17 cellular contexts compared by ENCODE assay signal in the genomic region with DNA sequence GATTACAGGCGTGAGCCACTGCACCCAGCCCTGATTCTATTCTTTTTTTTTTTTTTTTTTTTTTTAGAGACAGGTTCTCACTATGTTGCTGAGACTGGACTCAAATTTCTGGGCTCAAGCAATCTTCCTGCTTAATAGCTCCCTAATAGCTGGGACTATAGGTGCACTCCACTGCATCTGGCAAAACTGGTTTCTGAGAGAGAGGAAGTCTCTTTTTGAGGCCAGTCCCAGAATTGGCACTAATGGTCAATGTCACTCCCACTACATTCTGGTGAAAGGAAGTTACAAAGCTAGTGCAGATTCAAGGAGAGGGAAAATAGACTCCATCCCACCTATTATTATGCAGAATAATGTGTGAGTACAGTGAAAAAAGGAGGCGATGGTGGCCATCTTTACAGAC. TPM values are rescaled to one million over a fixed set of nuclear protein-coding genes. Genes with fewer than 3 reads are reported as not detected.
A peak's percentile ranks its signal among the peaks of the same experiment; 100 is the strongest.
DNase-seq lines count a peak whose midpoint lies in the region; ATAC-seq and TF ChIP-seq lines count a peak whose summit lies in the region.
"Had no signal": no experiment of that assay in that cellular context is flagged by ENCODE, and none has a peak within 500 bp of the region (broad histone marks: within the 10 kb centered on the region; RNA-seq: fewer than 3 reads in every experiment).

No MANE protein-coding gene starts in this region.

- no peaks in the 10 kb centered on the region for H3K36me3 ChIP-seq in upper lobe of right lung

- H3K27ac ChIP-seq in upper lobe of right lung: no peak overlapping the region

- H3K4me1 ChIP-seq in upper lobe of right lung: peaks cover 33% of the 10 kb centered on the region

- H3K27ac Mint-ChIP-seq in dendritic cell treated with granulocyte-macrophage colony-stimulating factor and Interleukin-4, amounts not matched to agents 40 ng/mL and 50 ng/mL, for 4 days: peak overlapping the region; percentile 51
- H3K27ac Mint-ChIP-seq: HFFc6 had no signal

- H3K4me1 Mint-ChIP-seq in dendritic cell treated with granulocyte-macrophage colony-stimulating factor and Interleukin-4, amounts not matched to agents 40 ng/mL and 50 ng/mL, for 4 days (ENCODE audit: low read depth): peaks cover 37% of the 10 kb centered on the region

- peak; percentile 73 for ATAC-seq in upper lobe of right lung
- ATAC-seq: HepG2 had no signal

- no peak overlapping the region for H3K4me3 ChIP-seq in upper lobe of right lung

- DNase-seq in NCI-H748 (lab: John Stamatoyannopoulos, UW; ENCODE audit: unreplicated experiment): peak; percentile 1
- no peak for DNase-seq in NCI-H748 treated with DMSO at 0.1 percent for 48 hours (lab: John Stamatoyannopoulos, UW)
- DNase-seq in MV-4-11 (lab: John Stamatoyannopoulos, UW): peak; percentile 4
- no peak for DNase-seq in upper lobe of right lung
- no peak for DNase-seq in NCI-H1092 (lab: John Stamatoyannopoulos, UW)
- no peak for DNase-seq in COLO829 (ENCODE audit: low spot score)
- DNase-seq in C1 segment of cervical spinal cord (lab: John Stamatoyannopoulos, UW): no peak
- DNase-seq: CD4-positive, alpha-beta T cell; HFFc6; Karpas-422; NCI-H1436; NCI-H2081 treated with DMSO at 0.1 percent for 48 hours; NCI-H345; NCI-H69; SHP77 treated with DMSO at 0.1 percent for 48 hours had no signal

- no peak overlapping the region for H3K4me3 Mint-ChIP-seq in dendritic cell treated with granulocyte-macrophage colony-stimulating factor and Interleukin-4, amounts not matched to agents 40 ng/mL and 50 ng/mL, for 4 days
- H3K4me3 Mint-ChIP-seq: CD4-positive, alpha-beta T cell; HFFc6 had no signal

- no peaks in the 10 kb centered on the region for H3K27me3 ChIP-seq in upper lobe of right lung

- intact Hi-C loops in dendritic cell treated with granulocyte-macrophage colony-stimulating factor and Interleukin-4, amounts not matched to agents 40 ng/mL and 50 ng/mL, for 4 days (cut with micrococcal nuclease): loop anchor here (10.0 kb wide), 2 partner anchors 106 to 376 kb away; no protein-coding TSS in a partner anchor
- intact Hi-C loops in upper lobe of right lung (cut with DNase I): no loop called here

- no peaks in the 10 kb centered on the region for H3K27me3 Mint-ChIP-seq in dendritic cell treated with granulocyte-macrophage colony-stimulating factor and Interleukin-4, amounts not matched to agents 40 ng/mL and 50 ng/mL, for 4 days
- H3K27me3 Mint-ChIP-seq: CD4-positive, alpha-beta T cell had no signal

- no peak for TF ChIP-seq CTCF in upper lobe of right lung (IDR thresholded peaks at IDR 0.05)

- H3K9me3 ChIP-seq in upper lobe of right lung: no peaks in the 10 kb centered on the region

- no peaks in the 10 kb centered on the region for H3K9me3 Mint-ChIP-seq in dendritic cell treated with granulocyte-macrophage colony-stimulating factor and Interleukin-4, amounts not matched to agents 40 ng/mL and 50 ng/mL, for 4 days
- H3K9me3 Mint-ChIP-seq: CD4-positive, alpha-beta T cell; HFFc6 had no signal

- H3K36me3 Mint-ChIP-seq in dendritic cell treated with granulocyte-macrophage colony-stimulating factor and Interleukin-4, amounts not matched to agents 40 ng/mL and 50 ng/mL, for 4 days (ENCODE audit: low read depth): no peaks in the 10 kb centered on the region

RNA-seq across cellular contexts. Expression of gene TGFBR2, which starts 5.8 kb away (rescaled TPM):
- 329 TPM for total RNA-seq in upper lobe of right lung

Comparison
In these comparisons a context has a peak if more than half of its experiments do, and no peak if none do; other contexts are left out.
1. DNase-seq: peak in NCI-H748 (single experiment) and MV-4-11 (single experiment); none in NCI-H748 treated with DMSO at 0.1 percent for 48 hours (single experiment), upper lobe of right lung (single experiment), NCI-H1092 (single experiment), COLO829 (single experiment) and C1 segment of cervical spinal cord (0 of 14).